ENCODE assay signal across 2 cellular contexts in the genomic region with DNA sequence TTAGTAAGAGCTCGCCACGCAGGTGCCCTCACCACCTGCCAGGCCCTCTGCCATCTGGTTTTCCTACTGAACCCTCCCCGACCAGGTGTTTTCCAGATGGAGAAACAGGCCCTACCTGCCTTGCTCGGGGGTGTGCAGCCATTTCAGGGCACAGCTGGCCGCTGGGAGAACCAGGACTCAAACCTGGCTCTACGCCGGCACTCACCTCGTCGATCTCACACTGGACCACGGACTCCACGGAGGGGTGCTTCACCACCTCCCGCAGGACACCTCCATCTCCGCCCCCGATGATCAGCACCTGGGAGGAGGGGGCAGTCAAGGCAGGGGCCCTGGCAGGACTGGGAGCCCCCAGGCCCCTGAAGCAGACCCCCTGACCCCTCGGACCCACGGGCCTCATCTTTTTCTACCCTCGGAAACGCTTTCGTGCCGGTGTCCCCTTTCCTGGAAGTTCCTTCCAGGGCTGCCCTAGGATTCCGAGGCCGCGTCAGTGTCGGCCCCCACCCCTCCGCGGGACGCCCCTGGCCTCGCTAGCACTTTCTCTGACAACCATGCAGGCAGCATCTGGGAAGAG.
TF ChIP-seq lines count a peak whose summit lies in the region.

No MANE protein-coding gene starts in this region.

TF ChIP-seq in IMR-90, 13 proteins besides CTCF, POLR2A, EP300 and RAD21:
- no peak for TF ChIP-seq RFX5 (IDR thresholded peaks at IDR 0.05; ENCODE audit: low read depth, low read length)
- TF ChIP-seq MAZ (IDR thresholded peaks at IDR 0.05; ENCODE audit: borderline replicate concordance, low read depth, low read length) = no peak
- no peak for TF ChIP-seq FOS (IDR thresholded peaks at IDR 0.05; ENCODE audit: low read depth, low read length)
- TF ChIP-seq RCOR1 (IDR thresholded peaks at IDR 0.05; ENCODE audit: insufficient replicate concordance, low read length) = no peak
- no peak for TF ChIP-seq CEBPB (IDR thresholded peaks at IDR 0.05; ENCODE audit: low read depth, low read length)
- no peak for TF ChIP-seq NFE2L2 (IDR thresholded peaks at IDR 0.05; ENCODE audit: low read depth, low read length)
- no peak for TF ChIP-seq MXI1 (IDR thresholded peaks at IDR 0.05; ENCODE audit: borderline replicate concordance, low read depth, low read length)
- no peak for TF ChIP-seq MAFK (IDR thresholded peaks at IDR 0.05; ENCODE audit: low read depth, low read length)
- TF ChIP-seq SMC3 (IDR thresholded peaks at IDR 0.05; ENCODE audit: low read depth, low read length) = no peak
- TF ChIP-seq CHD1 (IDR thresholded peaks at IDR 0.05; ENCODE audit: low read depth, low read length) = no peak
- TF ChIP-seq, protein P1, sequence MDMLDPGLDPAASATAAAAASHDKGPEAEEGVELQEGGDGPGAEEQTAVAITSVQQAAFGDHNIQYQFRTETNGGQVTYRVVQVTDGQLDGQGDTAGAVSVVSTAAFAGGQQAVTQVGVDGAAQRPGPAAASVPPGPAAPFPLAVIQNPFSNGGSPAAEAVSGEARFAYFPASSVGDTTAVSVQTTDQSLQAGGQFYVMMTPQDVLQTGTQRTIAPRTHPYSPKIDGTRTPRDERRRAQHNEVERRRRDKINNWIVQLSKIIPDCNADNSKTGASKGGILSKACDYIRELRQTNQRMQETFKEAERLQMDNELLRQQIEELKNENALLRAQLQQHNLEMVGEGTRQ (IDR thresholded peaks at IDR 0.05; ENCODE audit: low read depth, low read length) = no peak
- TF ChIP-seq, protein P2, sequence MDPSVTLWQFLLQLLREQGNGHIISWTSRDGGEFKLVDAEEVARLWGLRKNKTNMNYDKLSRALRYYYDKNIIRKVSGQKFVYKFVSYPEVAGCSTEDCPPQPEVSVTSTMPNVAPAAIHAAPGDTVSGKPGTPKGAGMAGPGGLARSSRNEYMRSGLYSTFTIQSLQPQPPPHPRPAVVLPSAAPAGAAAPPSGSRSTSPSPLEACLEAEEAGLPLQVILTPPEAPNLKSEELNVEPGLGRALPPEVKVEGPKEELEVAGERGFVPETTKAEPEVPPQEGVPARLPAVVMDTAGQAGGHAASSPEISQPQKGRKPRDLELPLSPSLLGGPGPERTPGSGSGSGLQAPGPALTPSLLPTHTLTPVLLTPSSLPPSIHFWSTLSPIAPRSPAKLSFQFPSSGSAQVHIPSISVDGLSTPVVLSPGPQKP (IDR thresholded peaks at IDR 0.05; ENCODE audit: borderline replicate concordance, low read depth, low read length) = no peak
- TF ChIP-seq BHLHE40 (IDR thresholded peaks at IDR 0.05; ENCODE audit: low read depth, low read length) = no peak

TF ChIP-seq in GM12878, 131 proteins besides CTCF, POLR2A, EP300 and RAD21:
- no peak for TF ChIP-seq DPF2 (IDR thresholded peaks at IDR 0.05)
- no peak for TF ChIP-seq RELA (IDR thresholded peaks at IDR 0.05; ENCODE audit: borderline replicate concordance, partially characterized antibody)
- no peak for TF ChIP-seq TCF7 (IDR thresholded peaks at IDR 0.05; ENCODE audit: borderline replicate concordance)
- TF ChIP-seq NFYA (IDR thresholded peaks at IDR 0.05; ENCODE audit: borderline replicate concordance, low read depth, low read length) = no peak
- TF ChIP-seq MXI1 (IDR thresholded peaks at IDR 0.05; ENCODE audit: low read depth, low read length) = no peak
- TF ChIP-seq TCF3 (IDR thresholded peaks at IDR 0.05; ENCODE audit: borderline replicate concordance, insufficient read depth, low read depth, low read length) = no peak
- TF ChIP-seq GATAD2B (conservative IDR thresholded peaks at IDR 0.05; ENCODE audit: low read depth) = no peak
- no peak for TF ChIP-seq ZZZ3 (IDR thresholded peaks at IDR 0.05; ENCODE audit: control insufficient read depth, insufficient read length, low read depth)
- TF ChIP-seq, protein P3, sequence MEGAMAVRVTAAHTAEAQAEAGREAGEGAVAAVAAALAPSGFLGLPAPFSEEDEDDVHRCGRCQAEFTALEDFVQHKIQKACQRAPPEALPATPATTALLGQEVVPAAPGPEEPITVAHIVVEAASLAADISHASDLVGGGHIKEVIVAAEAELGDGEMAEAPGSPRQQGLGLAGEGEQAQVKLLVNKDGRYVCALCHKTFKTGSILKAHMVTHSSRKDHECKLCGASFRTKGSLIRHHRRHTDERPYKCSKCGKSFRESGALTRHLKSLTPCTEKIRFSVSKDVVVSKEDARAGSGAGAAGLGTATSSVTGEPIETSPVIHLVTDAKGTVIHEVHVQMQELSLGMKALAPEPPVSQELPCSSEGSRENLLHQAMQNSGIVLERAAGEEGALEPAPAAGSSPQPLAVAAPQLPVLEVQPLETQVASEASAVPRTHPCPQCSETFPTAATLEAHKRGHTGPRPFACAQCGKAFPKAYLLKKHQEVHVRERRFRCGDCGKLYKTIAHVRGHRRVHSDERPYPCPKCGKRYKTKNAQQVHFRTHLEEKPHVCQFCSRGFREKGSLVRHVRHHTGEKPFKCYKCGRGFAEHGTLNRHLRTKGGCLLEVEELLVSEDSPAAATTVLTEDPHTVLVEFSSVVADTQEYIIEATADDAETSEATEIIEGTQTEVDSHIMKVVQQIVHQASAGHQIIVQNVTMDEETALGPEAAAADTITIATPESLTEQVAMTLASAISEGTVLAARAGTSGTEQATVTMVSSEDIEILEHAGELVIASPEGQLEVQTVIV (IDR thresholded peaks at IDR 0.05; ENCODE audit: borderline replicate concordance, partially characterized antibody) = no peak
- no peak for TF ChIP-seq TARDBP (IDR thresholded peaks at IDR 0.05; ENCODE audit: borderline replicate concordance)
- no peak for TF ChIP-seq BMI1 (IDR thresholded peaks at IDR 0.05; ENCODE audit: borderline replicate concordance)
- TF ChIP-seq, protein P4, sequence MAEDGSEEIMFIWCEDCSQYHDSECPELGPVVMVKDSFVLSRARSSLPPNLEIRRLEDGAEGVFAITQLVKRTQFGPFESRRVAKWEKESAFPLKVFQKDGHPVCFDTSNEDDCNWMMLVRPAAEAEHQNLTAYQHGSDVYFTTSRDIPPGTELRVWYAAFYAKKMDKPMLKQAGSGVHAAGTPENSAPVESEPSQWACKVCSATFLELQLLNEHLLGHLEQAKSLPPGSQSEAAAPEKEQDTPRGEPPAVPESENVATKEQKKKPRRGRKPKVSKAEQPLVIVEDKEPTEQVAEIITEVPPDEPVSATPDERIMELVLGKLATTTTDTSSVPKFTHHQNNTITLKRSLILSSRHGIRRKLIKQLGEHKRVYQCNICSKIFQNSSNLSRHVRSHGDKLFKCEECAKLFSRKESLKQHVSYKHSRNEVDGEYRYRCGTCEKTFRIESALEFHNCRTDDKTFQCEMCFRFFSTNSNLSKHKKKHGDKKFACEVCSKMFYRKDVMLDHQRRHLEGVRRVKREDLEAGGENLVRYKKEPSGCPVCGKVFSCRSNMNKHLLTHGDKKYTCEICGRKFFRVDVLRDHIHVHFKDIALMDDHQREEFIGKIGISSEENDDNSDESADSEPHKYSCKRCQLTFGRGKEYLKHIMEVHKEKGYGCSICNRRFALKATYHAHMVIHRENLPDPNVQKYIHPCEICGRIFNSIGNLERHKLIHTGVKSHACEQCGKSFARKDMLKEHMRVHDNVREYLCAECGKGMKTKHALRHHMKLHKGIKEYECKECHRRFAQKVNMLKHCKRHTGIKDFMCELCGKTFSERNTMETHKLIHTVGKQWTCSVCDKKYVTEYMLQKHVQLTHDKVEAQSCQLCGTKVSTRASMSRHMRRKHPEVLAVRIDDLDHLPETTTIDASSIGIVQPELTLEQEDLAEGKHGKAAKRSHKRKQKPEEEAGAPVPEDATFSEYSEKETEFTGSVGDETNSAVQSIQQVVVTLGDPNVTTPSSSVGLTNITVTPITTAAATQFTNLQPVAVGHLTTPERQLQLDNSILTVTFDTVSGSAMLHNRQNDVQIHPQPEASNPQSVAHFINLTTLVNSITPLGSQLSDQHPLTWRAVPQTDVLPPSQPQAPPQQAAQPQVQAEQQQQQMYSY (CRISPR knock-in tag; IDR thresholded peaks at IDR 0.05) = no peak
- no peak for TF ChIP-seq ZNF217 (IDR thresholded peaks at IDR 0.05)
- no peak for TF ChIP-seq SIX5 (IDR thresholded peaks at IDR 0.05; ENCODE audit: low read depth, low read length, severe bottlenecking)
- TF ChIP-seq LARP7 (IDR thresholded peaks at IDR 0.05) = no peak
- no peak for TF ChIP-seq YBX1 (IDR thresholded peaks at IDR 0.05)
